ENCODE assay signal across 11 cellular contexts in the genomic region with DNA sequence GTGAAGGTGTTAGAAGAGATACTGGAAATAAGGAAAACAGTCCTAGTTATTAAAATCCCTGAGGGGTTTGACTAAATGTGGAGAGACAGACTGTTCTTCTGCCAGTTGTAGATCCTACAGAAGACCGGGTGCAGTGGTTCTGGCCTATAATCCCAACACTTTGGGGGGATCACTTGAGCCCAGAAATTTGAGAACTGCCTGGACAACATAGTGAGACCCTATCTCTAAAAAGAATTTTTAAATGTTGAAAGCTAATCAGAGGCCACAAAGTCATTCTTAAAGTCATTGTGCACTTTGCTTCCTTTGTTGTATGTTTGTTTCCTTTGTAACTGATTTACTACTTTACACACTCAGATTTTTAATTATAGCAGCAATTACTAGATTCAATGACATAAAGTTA.
DNase-seq lines count a peak whose midpoint lies in the region; ATAC-seq, FAIRE-seq and TF ChIP-seq lines count a peak whose summit lies in the region.
"Had no signal": no experiment of that assay in that cellular context is flagged by ENCODE, and none has a peak within 500 bp of the region (broad histone marks: within the 10 kb centered on the region; RNA-seq: fewer than 3 reads in every experiment).

No MANE protein-coding gene starts in this region.

- H3K14ac ChIP-seq in H1 (ENCODE audit: insufficient read length), result no peak overlapping the region

- no peak overlapping the region for H3K18ac ChIP-seq in H1 (ENCODE audit: extremely low read depth, low read length)

- no peaks in the 10 kb centered on the region for H4K20me1 ChIP-seq in Karpas-422 (ENCODE audit: insufficient read depth, low read depth, low read length)
- no peaks in the 10 kb centered on the region for H4K20me1 ChIP-seq in H1 (replicated peaks in 1 of 2; ENCODE audit: control insufficient read depth in 1 of 2, insufficient read depth in 2 of 2, low read length in 2 of 2)

- H3K4me1 Mint-ChIP-seq in CD4-positive, alpha-beta memory T cell, result peaks cover 5 to 9% (median 6%) of the 10 kb centered on the region in 4 donors

- POLR2A ChIA-PET in CD4-positive, alpha-beta memory T cell (lab: Charles Lee; ENCODE audit: partially characterized antibody), result interaction anchor here (0.8 to 2.9 kb wide), 9 partner anchors 60 to 211 kb away, joined by 3 to 20 read pairs (median 5); no protein-coding TSS in a partner anchor
- POLR2A ChIA-PET in H1 (lab: Charles Lee; ENCODE audit: partially characterized antibody), result interaction anchor here (1.0 kb wide), 1 partner anchor 11 kb away, joined by 4 read pairs; no protein-coding TSS in a partner anchor

- DNase-seq in CD4-positive, alpha-beta memory T cell, result no peak
- DNase-seq in Karpas-422, result peak; percentile 24
- no peak for DNase-seq in H1 (ENCODE audit: low read depth in 1 of 2, low spot score in 2 of 2)
- no peak for DNase-seq in right cardiac atrium
- no peak for DNase-seq in NCI-H2196 treated with DMSO at 0.1 percent for 48 hours (lab: John Stamatoyannopoulos, UW; ENCODE audit: unreplicated experiment)
- DNase-seq in iPS-NIHi11 (ENCODE audit: low spot score), result no peak
- DNase-seq in NCI-H748 (lab: John Stamatoyannopoulos, UW; ENCODE audit: unreplicated experiment), result no peak
- DNase-seq: GOT3, Right ventricle myocardium superior had no signal

- 100% methylated on average over 1 of the region's 1 CpG; no CpG with 5 or more reads in 1 of the 2 experiments for WGBS in H1 (ENCODE audit: extremely low coverage in 1 of 2, insufficient coverage in 1 of 2, insufficient read length in 1 of 2, insufficient replicate concordance in 2 of 2, low coverage in 1 of 2, low lambda C conversion rate in 2 of 2, missing lambda C conversion rate in 1 of 2), 2 experiments
- 70% methylated on average over 1 of the region's 1 CpG for WGBS in right cardiac atrium

- no peak overlapping the region for H4K8ac ChIP-seq in H1 (ENCODE audit: extremely low read depth, insufficient read depth, low read length)

- H3K9me2 ChIP-seq in Karpas-422 (replicated peaks; ENCODE audit: insufficient read depth, low read length), result no peaks in the 10 kb centered on the region

- no peak for TF ChIP-seq EP300 in H1 (IDR thresholded peaks at IDR 0.05; ENCODE audit: borderline replicate concordance in 1 of 2, low read depth in 2 of 2, low read length in 2 of 2)

- H3K27me3 Mint-ChIP-seq in CD4-positive, alpha-beta memory T cell, result peaks cover under 1 to 3% of the 10 kb centered on the region in 2 donors

- no peak overlapping the region for H4K5ac ChIP-seq in H1 (ENCODE audit: insufficient read length, low read depth, low read length)

- H3K4me3 ChIP-seq in CD4-positive, alpha-beta memory T cell (ENCODE audit: low read length in 2 of 2), result no peak overlapping the region
- H3K4me3 ChIP-seq in Karpas-422 (ENCODE audit: low read length) (no peak overlapping the region), H1 (ENCODE audit: extremely low read depth in 1 of 4, insufficient read depth in 2 of 4, low read depth in 3 of 4, low read length in 4 of 4) (no peak overlapping the region), right cardiac atrium (ENCODE audit: low read length) (no peak overlapping the region)
- H3K4me3 ChIP-seq: A549, SJSA1 had no signal

- CTCF ChIA-PET in CD4-positive, alpha-beta memory T cell (lab: Charles Lee; ENCODE audit: partially characterized antibody), result interaction anchor here (0.7 to 6.5 kb wide), 54 partner anchors 9 to 253 kb away, joined by 3 to 252 read pairs (median 6); a partner anchor contains a TSS
- CTCF ChIA-PET in H1 (lab: Charles Lee; ENCODE audit: partially characterized antibody), result interaction anchor here (0.6 to 6.0 kb wide), 56 partner anchors 8 to 237 kb away, joined by 3 to 132 read pairs (median 5); no protein-coding TSS in a partner anchor

- intact Hi-C loops in CD4-positive, alpha-beta memory T cell (cut with micrococcal nuclease), result loop anchor here (1.0 kb wide), 3 partner anchors 60 to 247 kb away; no protein-coding TSS in a partner anchor
- intact Hi-C loops in right cardiac atrium (cut with DNase I), result loop anchor here in 3 of 4 donors (2.0 to 5.0 kb wide), 2 partner anchors 146 to 148 kb away; no protein-coding TSS in a partner anchor

- no peak overlapping the region for H3K4me2 ChIP-seq in Karpas-422 (ENCODE audit: low read depth, low read length, poor library complexity, severe bottlenecking)
- no peak overlapping the region for H3K4me2 ChIP-seq in H1 (ENCODE audit: insufficient read depth in 1 of 2, low read depth in 2 of 2, low read length in 2 of 2)

- TF ChIP-seq CTCF in H1 (IDR thresholded peaks at IDR 0.05; ENCODE audit: control extremely low read depth in 1 of 3, insufficient read depth in 1 of 3, low read depth in 1 of 3, low read length in 3 of 3), result no peak

- no peak for FAIRE-seq in H1 (lab: Jason Lieb, UNC)

- H2BK5ac ChIP-seq in H1 (ENCODE audit: low read depth, low read length), result no peak overlapping the region

- H3K36me3 ChIP-seq in CD4-positive, alpha-beta memory T cell (ENCODE audit: insufficient read depth, low read length), result no peaks in the 10 kb centered on the region
- H3K36me3 ChIP-seq in Karpas-422 (ENCODE audit: insufficient read depth, low read length) (no peaks in the 10 kb centered on the region), H1 (ENCODE audit: control insufficient read depth in 2 of 4, insufficient read depth in 4 of 4, low read length in 3 of 4) (no peaks in the 10 kb centered on the region)
- H3K36me3 ChIP-seq: SJSA1 had no signal

- H3K9ac ChIP-seq in Karpas-422 (ENCODE audit: low read length), result no peak overlapping the region
- H3K9ac ChIP-seq in H1 (replicated peaks in 1 of 4; ENCODE audit: extremely low read depth in 1 of 4, low read depth in 3 of 4, low read length in 3 of 4), result no peak overlapping the region

- no peak overlapping the region for H3K27ac ChIP-seq in CD4-positive, alpha-beta memory T cell (ENCODE audit: low read depth, low read length)
- H3K27ac ChIP-seq in Karpas-422 (ENCODE audit: low read length) (no peak overlapping the region), H1 (ENCODE audit: low read depth, low read length) (no peak overlapping the region), right cardiac atrium (ENCODE audit: low read length) (no peak overlapping the region)
- H3K27ac ChIP-seq: A549, SJSA1 had no signal

- no peaks in the 10 kb centered on the region for H3K79me1 ChIP-seq in H1 (ENCODE audit: low read depth, low read length)

- H2BK12ac ChIP-seq in H1 (ENCODE audit: low read depth, low read length), result no peak overlapping the region

- no peak for TF ChIP-seq POLR2A in H1 (IDR thresholded peaks at IDR 0.05; ENCODE audit: control extremely low read depth in 1 of 2, low read depth in 2 of 2, low read length in 2 of 2)

- H3K27me3 ChIP-seq in CD4-positive, alpha-beta memory T cell (ENCODE audit: insufficient read depth, low read length), result no peaks in the 10 kb centered on the region
- no peaks in the 10 kb centered on the region for H3K27me3 ChIP-seq in Karpas-422 (ENCODE audit: low read length)
- H3K27me3 ChIP-seq in H1 (replicated peaks in 1 of 4; ENCODE audit: control insufficient read depth in 3 of 4, extremely low read depth in 1 of 4, insufficient read depth in 3 of 4, low read length in 3 of 4), result no peaks in the 10 kb centered on the region
- no peaks in the 10 kb centered on the region for H3K27me3 ChIP-seq in right cardiac atrium (ENCODE audit: control insufficient read depth, insufficient read depth)
- H3K27me3 ChIP-seq: SJSA1 had no signal

- no peak overlapping the region for H2BK15ac ChIP-seq in H1 (ENCODE audit: low read length)

- no peak overlapping the region for H2AK5ac ChIP-seq in H1 (ENCODE audit: low read depth, low read length)

- H4K91ac ChIP-seq in H1 (replicated peaks; ENCODE audit: insufficient read length, low read length), result no peak overlapping the region

- peaks cover 8% of the 10 kb centered on the region for H3K4me1 ChIP-seq in CD4-positive, alpha-beta memory T cell (ENCODE audit: insufficient read depth, low read length)
- H3K4me1 ChIP-seq in Karpas-422 (ENCODE audit: low read length) (no peaks in the 10 kb centered on the region), H1 (replicated peaks in 1 of 4; ENCODE audit: control insufficient read depth in 3 of 4, insufficient read depth in 4 of 4, low read length in 3 of 4) (peaks cover 0 to 3% (median 0%) of the 10 kb centered on the region in 4 experiments; a peak in 3 of 7 replicates), right cardiac atrium (ENCODE audit: control insufficient read depth, insufficient read depth, low read length) (no peaks in the 10 kb centered on the region)
- H3K4me1 ChIP-seq: SJSA1 had no signal

- H3K9me3 Mint-ChIP-seq in CD4-positive, alpha-beta memory T cell, result no peaks in the 10 kb centered on the region

- ATAC-seq in right cardiac atrium, result no peak

- H3K27ac Mint-ChIP-seq in CD4-positive, alpha-beta memory T cell, result peak overlapping the region in 4 of 7 donors; percentile 4 to 88 (median 55)

- H3K36me3 Mint-ChIP-seq in CD4-positive, alpha-beta memory T cell, result no peaks in the 10 kb centered on the region

- H3K9me3 ChIP-seq in CD4-positive, alpha-beta memory T cell (ENCODE audit: control insufficient read depth in 1 of 2, low read length in 2 of 2), result no peaks in the 10 kb centered on the region
- no peaks in the 10 kb centered on the region for H3K9me3 ChIP-seq in Karpas-422 (ENCODE audit: low read length)
- no peaks in the 10 kb centered on the region for H3K9me3 ChIP-seq in H1 (ENCODE audit: insufficient read depth in 2 of 2, low read depth in 1 of 2, low read length in 1 of 2)
- H3K9me3 ChIP-seq in right cardiac atrium (ENCODE audit: control insufficient read depth, low read length), result no peaks in the 10 kb centered on the region
- H3K9me3 ChIP-seq: A549, SJSA1 had no signal

- H3K4me3 Mint-ChIP-seq in CD4-positive, alpha-beta memory T cell, result no peak overlapping the region

- no peak for TF ChIP-seq RAD21 in H1 (IDR thresholded peaks at IDR 0.05 in 1 of 2, conservative IDR thresholded peaks at IDR 0.05 in 1 of 2; ENCODE audit: low read depth in 2 of 2, low read length in 2 of 2)

- H3K79me2 ChIP-seq in Karpas-422 (ENCODE audit: low read length) (no peaks in the 10 kb centered on the region), H1 (ENCODE audit: control insufficient read depth in 1 of 2, insufficient read depth in 2 of 2, low read length in 2 of 2) (no peaks in the 10 kb centered on the region)

- H3K23me2 ChIP-seq in H1 (ENCODE audit: low read depth, low read length), result no peaks in the 10 kb centered on the region

- H2BK20ac ChIP-seq in H1 (ENCODE audit: low read length), result no peak overlapping the region

- no peak overlapping the region for H2BK120ac ChIP-seq in H1 (replicated peaks; ENCODE audit: low read depth, low read length)

- no peak overlapping the region for H3K56ac ChIP-seq in H1 (replicated peaks; ENCODE audit: insufficient read length, low read depth, low read length)

- no peak overlapping the region for H3K4ac ChIP-seq in H1 (replicated peaks; ENCODE audit: insufficient read length, low read depth, low read length)

- no peak overlapping the region for H3K23ac ChIP-seq in H1 (ENCODE audit: insufficient read length)

- H2AFZ ChIP-seq in Karpas-422 (ENCODE audit: low read length) (no peak overlapping the region), H1 (ENCODE audit: low read length) (no peak overlapping the region)

TF ChIP-seq in H1, 55 proteins besides CTCF, POLR2A, EP300 and RAD21 (continues in another document):
- TF ChIP-seq CHD1 (IDR thresholded peaks at IDR 0.05; ENCODE audit: low read depth, low read length), result no peak
- no peak for TF ChIP-seq GTF2F1 (IDR thresholded peaks at IDR 0.05; ENCODE audit: borderline replicate concordance, low read depth, low read length)
- TF ChIP-seq CBX8 (IDR thresholded peaks at IDR 0.05; ENCODE audit: borderline replicate concordance, low read depth, low read length), result no peak
